ENCODE assay signal across 9 cellular contexts in genomic region chr13:31234729-31235128, GRCh38. TPM values are rescaled to one million over a fixed set of nuclear protein-coding genes. Genes with fewer than 3 reads are reported as not detected.
DNase-seq lines count a peak whose midpoint lies in the region; ATAC-seq and TF ChIP-seq lines count a peak whose summit lies in the region.
"Had no signal": no experiment of that assay in that cellular context is flagged by ENCODE, and none has a peak within 500 bp of the region (broad histone marks: within the 10 kb centered on the region; RNA-seq: fewer than 3 reads in every experiment).

No MANE protein-coding gene starts in this region.

- H3K36me3 Mint-ChIP-seq in type B pancreatic cell = peaks cover 15% of the 10 kb centered on the region

- 82% methylated on average over 6 of the region's 6 CpGs for WGBS in aorta, 2 donors

- peak; percentile 48 for DNase-seq in NCI-H82 (lab: John Stamatoyannopoulos, UW)
- DNase-seq in NCI-H82 treated with DMSO at 0.1 percent for 48 hours (lab: John Stamatoyannopoulos, UW; ENCODE audit: unreplicated experiment) = no peak
- DNase-seq in RPMI8226 = peak; percentile 4
- DNase-seq in foreskin keratinocyte = no peak
- DNase-seq in type B pancreatic cell (ENCODE audit: extremely low spot score, unreplicated experiment) = no peak
- DNase-seq in SK-N-DZ (ENCODE audit: low spot score) = no peak
- DNase-seq in NCI-H1417 treated with DMSO at 0.1 percent for 48 hours (lab: John Stamatoyannopoulos, UW) = no peak
- DNase-seq in aorta = no peak

- H3K27me3 ChIP-seq in foreskin keratinocyte (no peaks in the 10 kb centered on the region), aorta (ENCODE audit: control insufficient read depth in 1 of 2, insufficient read depth in 2 of 2, low read length in 1 of 2) (no peaks in the 10 kb centered on the region)

- no peak overlapping the region for H3K27ac Mint-ChIP-seq in type B pancreatic cell

- TF ChIP-seq CTCF in foreskin keratinocyte (conservative IDR thresholded peaks at IDR 0.05) (peak; percentile 37), type B pancreatic cell (conservative IDR thresholded peaks at IDR 0.05) (peak; percentile 49)

- intact Hi-C loops in aorta (cut with DNase I) = loop anchor here in 1 of 2 donors (5.0 to 10.0 kb wide), 2 partner anchors 190 to 568 kb away; no protein-coding TSS in a partner anchor

- no peaks in the 10 kb centered on the region for H3K9me3 ChIP-seq in aorta (ENCODE audit: control insufficient read depth, low read length)

- H3K4me3 ChIP-seq in aorta (ENCODE audit: low read length in 2 of 2) = no peak overlapping the region

- H3K27me3 Mint-ChIP-seq in type B pancreatic cell = no peaks in the 10 kb centered on the region
- H3K27me3 Mint-ChIP-seq: central memory CD8-positive, alpha-beta T cell had no signal

- H3K36me3 ChIP-seq in aorta (ENCODE audit: control insufficient read depth in 1 of 2, insufficient read depth in 2 of 2, low read length in 1 of 2) = no peaks in the 10 kb centered on the region

- H3K4me3 Mint-ChIP-seq in type B pancreatic cell = no peak overlapping the region
- H3K4me3 Mint-ChIP-seq: central memory CD8-positive, alpha-beta T cell had no signal

- H3K4me1 ChIP-seq in foreskin keratinocyte (no peaks in the 10 kb centered on the region), aorta (ENCODE audit: control insufficient read depth in 1 of 2, insufficient read depth in 2 of 2, low read length in 2 of 2) (no peaks in the 10 kb centered on the region)

- ATAC-seq in foreskin keratinocyte (peak; percentile 57), aorta (ENCODE audit: low FRiP score) (no peak)

- no peaks in the 10 kb centered on the region for H3K9me3 Mint-ChIP-seq in type B pancreatic cell
- H3K9me3 Mint-ChIP-seq: central memory CD8-positive, alpha-beta T cell had no signal

- H3K27ac ChIP-seq in foreskin keratinocyte (no peak overlapping the region), aorta (ENCODE audit: low read depth in 1 of 2, low read length in 2 of 2) (no peak overlapping the region)

- peaks cover 6% of the 10 kb centered on the region for H3K4me1 Mint-ChIP-seq in type B pancreatic cell (ENCODE audit: unreplicated experiment)
- H3K4me1 Mint-ChIP-seq: central memory CD8-positive, alpha-beta T cell had no signal

RNA-seq across cellular contexts. Expression of gene B3GLCT, which starts 35.0 kb away (rescaled TPM):
- total RNA-seq in foreskin keratinocyte (8.8 and 8.9 TPM in 2 replicates), type B pancreatic cell (ENCODE audit: low replicate concordance) (2.3 and 16.5 TPM in 2 replicates), aorta (1 to 10 TPM; 7.8 to 8.3 TPM)
- polyA plus RNA-seq in foreskin keratinocyte (3.3 and 4.0 TPM in 2 replicates), aorta (1 to 10 TPM in 1 of 2 donors, under 1 TPM in 1; 0.88 to 2.1 TPM)
- polyA plus RNA-seq in SK-N-DZ (2014; cell fraction: cytosol; rRNA removed) = 13.8 and 15.3 TPM in 2 replicates
- polyA plus RNA-seq in SK-N-DZ (2014; cell fraction: nucleus; rRNA removed) = 9.0 and 11.3 TPM in 2 replicates

Comparison
In these comparisons a context has a peak if more than half of its experiments do, and no peak if none do; other contexts are left out.
1. DNase-seq: peak in NCI-H82 (single experiment) and RPMI8226 (single experiment); none in NCI-H82 treated with DMSO at 0.1 percent for 48 hours (single experiment), foreskin keratinocyte (0 of 2), type B pancreatic cell (single experiment), SK-N-DZ (single experiment), NCI-H1417 treated with DMSO at 0.1 percent for 48 hours (single experiment) and aorta (0 of 2).